Comparison of ENCODE assay signal across 13 cellular contexts in the genomic region with DNA sequence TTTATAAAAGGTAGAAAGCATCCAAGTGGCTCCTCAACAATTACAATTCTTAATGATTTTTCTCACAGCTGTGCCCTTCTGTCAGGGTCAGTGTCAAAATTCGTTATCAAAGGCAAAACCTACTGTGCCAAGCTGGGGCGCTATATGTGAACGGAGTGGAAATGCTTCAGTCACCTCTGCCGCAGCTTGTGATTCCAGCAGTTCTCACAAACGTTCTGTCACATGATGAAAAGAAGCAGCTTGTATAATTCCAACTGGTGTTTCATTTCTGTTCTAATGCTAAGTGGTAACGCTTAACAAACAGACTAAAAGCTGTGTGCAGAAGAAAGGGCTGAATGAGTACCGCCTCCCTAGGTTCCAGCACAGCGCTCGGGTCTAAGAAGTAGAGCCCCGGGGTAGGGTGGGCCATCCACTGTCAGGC. TPM values are rescaled to one million over a fixed set of nuclear protein-coding genes. Genes with fewer than 3 reads are reported as not detected.
DNase-seq lines count a peak whose midpoint lies in the region; ATAC-seq, FAIRE-seq and TF ChIP-seq lines count a peak whose summit lies in the region.
"Had no signal": no experiment of that assay in that cellular context is flagged by ENCODE, and none has a peak within 500 bp of the region (broad histone marks: within the 10 kb centered on the region; RNA-seq: fewer than 3 reads in every experiment).

No MANE protein-coding gene starts in this region.

- in situ Hi-C loops in GM23248 (cut with MboI), result no loop called here
- in situ Hi-C loops in astrocyte of the spinal cord (cut with HindIII; ENCODE audit: low sequenced_read_pairs), result no loop called here
- in situ Hi-C loops in GM13977 (cut with MboI; ENCODE audit: low pct_unique_long_range_greater_than_20kb, low sequenced_read_pairs, unreplicated experiment), result no loop called here

- WGBS in GM23248 (ENCODE audit: low coverage in 1 of 2, low lambda C conversion rate in 2 of 2, missing lambda C conversion rate in 2 of 2), 2 experiments, result 72 to 79% methylated on average over 10 of the region's 10 CpGs
- WGBS in stomach, 5 donors, result 35 to 57% (median 56%) methylated on average over 10 of the region's 10 CpGs

- DNase-seq in GM23248 (no peak), astrocyte of the spinal cord (ENCODE audit: low read depth, low spot score) (peak; percentile 16), left lung (peak in 1 of 2 donors; percentile 24), stomach (no peak), glomerular visceral epithelial cell (ENCODE audit: extremely low spot score) (no peak), D721Med (ENCODE audit: insufficient read length, low spot score) (no peak), GM13977 (ENCODE audit: low spot score) (no peak)
- DNase-seq: activated CD4-positive, alpha-beta memory T cell treated with anti-CD3 and anti-CD28 coated beads for 36 hours; Caco-2; NCI-H1930 had no signal

- H3K9me3 ChIP-seq in GM23248 (ENCODE audit: low read depth), result no peaks in the 10 kb centered on the region
- no peaks in the 10 kb centered on the region for H3K9me3 ChIP-seq in left lung
- H3K9me3 ChIP-seq in stomach, result no peaks in the 10 kb centered on the region
- H3K9me3 ChIP-seq: Caco-2, mucosa of descending colon had no signal

- H3K4me1 ChIP-seq in GM23248 (ENCODE audit: insufficient read depth) (peaks cover 22% of the 10 kb centered on the region), left lung (peaks cover 11 to 21% of the 10 kb centered on the region in 2 donors), stomach (peaks cover 7 to 46% (median 31%) of the 10 kb centered on the region in 4 donors)
- H3K4me1 ChIP-seq: Caco-2 had no signal

- no peak overlapping the region for H3K4me2 ChIP-seq in GM23248 (ENCODE audit: unreplicated experiment)

- no peaks in the 10 kb centered on the region for H4K20me1 ChIP-seq in GM23248 (ENCODE audit: insufficient read depth)

- H3K9ac ChIP-seq in GM23248, result no peak overlapping the region

- H2AFZ ChIP-seq in GM23248, result no peak overlapping the region

- no peaks in the 10 kb centered on the region for H3K9me2 ChIP-seq in GM23248 (ENCODE audit: insufficient read depth)

- H3K27me3 ChIP-seq in GM23248 (replicated peaks; ENCODE audit: insufficient read depth) (no peaks in the 10 kb centered on the region), left lung (no peaks in the 10 kb centered on the region), stomach (no peaks in the 10 kb centered on the region)

- H3K27ac ChIP-seq in GM23248 (peak overlapping the region; percentile 70), left lung (peak overlapping the region; percentile 6 to 56), stomach (peak overlapping the region in 4 of 5 donors; percentile 30 to 79 (median 68))

- H3F3A ChIP-seq in GM23248 (ENCODE audit: insufficient read depth), result peaks cover 55% of the 10 kb centered on the region

- H3K4me3 ChIP-seq in GM23248 (no peak overlapping the region), astrocyte of the spinal cord (ENCODE audit: low read depth, low read length) (no peak overlapping the region), left lung (no peak overlapping the region), stomach (no peak overlapping the region)
- H3K4me3 ChIP-seq: mucosa of descending colon had no signal

- TF ChIP-seq CTCF in astrocyte of the spinal cord (IDR thresholded peaks at IDR 0.05; ENCODE audit: low read depth, low read length) (no peak), left lung (IDR thresholded peaks at IDR 0.05) (no peak), stomach (IDR thresholded peaks at IDR 0.05) (no peak), D721Med (IDR thresholded peaks at IDR 0.05; ENCODE audit: insufficient read depth, missing control alignments) (no peak), GM13977 (IDR thresholded peaks at IDR 0.05; ENCODE audit: extremely low read depth, insufficient read depth, missing control alignments) (no peak)

- H3K36me3 ChIP-seq in GM23248 (ENCODE audit: low read depth), result peaks cover 12% of the 10 kb centered on the region; the same call in 1 of the 2 replicates
- peaks cover 0 to 20% of the 10 kb centered on the region in 2 donors for H3K36me3 ChIP-seq in left lung
- H3K36me3 ChIP-seq in stomach, result peaks cover 4 to 34% (median 31%) of the 10 kb centered on the region in 4 donors

- intact Hi-C loops in left lung (cut with DNase I) (no loop called here), stomach (cut with DNase I; ENCODE audit: low total_unique reads) (no loop called here)

- H3K79me2 ChIP-seq in GM23248 (ENCODE audit: insufficient read depth), result no peaks in the 10 kb centered on the region

- no peak for FAIRE-seq in D721Med (lab: Jason Lieb, UNC)

- ATAC-seq in left lung (no peak), esophagus mucosa (no peak)

- no peak for TF ChIP-seq POLR2A in stomach (IDR thresholded peaks at IDR 0.05)

- no peak for TF ChIP-seq EP300 in stomach (IDR thresholded peaks at IDR 0.05)

RNA-seq across cellular contexts. Expression of gene PLD6, which starts 14.2 kb away (rescaled TPM):
- total RNA-seq in GM23248 (2014; rRNA removed; shearing (Covaris generic)), result 0.65 and 2.0 TPM in 2 replicates
- polyA plus RNA-seq in GM23248 (2016; fragmentation: Nextera tagmentation; extraction: Ambion mirVana), result 0.85 and 1.0 TPM in 2 replicates
- total RNA-seq in left lung, result 1 to 10 TPM; 3.4 to 5.6 TPM
- 1 to 10 TPM in 3 of 5 donors, not detected in 2; 1.1 to 2.8 (median 1.3) TPM for total RNA-seq in stomach
- polyA plus RNA-seq in stomach, result 1 to 10 TPM; 1.2 to 3.0 (median 1.5) TPM
- total RNA-seq in esophagus mucosa, result 0.44 TPM
- total RNA-seq: OCI-LY7 had no signal

RNA-seq across cellular contexts. Expression of gene FLCN, which starts 45.0 kb away (rescaled TPM):
- 12.0 and 21.5 TPM in 2 replicates for total RNA-seq in GM23248 (2014; rRNA removed; shearing (Covaris generic))
- polyA plus RNA-seq in GM23248 (2016; fragmentation: Nextera tagmentation; extraction: Ambion mirVana) (7.3 and 10.0 TPM in 2 replicates), stomach (10 to 100 TPM in 1 of 3 donors, 1 to 10 TPM in 2; 6.9 to 11.8 (median 9.8) TPM)
- total RNA-seq in left lung (10 to 100 TPM; 73.4 to 80.1 TPM), stomach (100 to 1,000 TPM in 2 of 5 donors, 10 to 100 TPM in 3; 41.6 to 378 (median 65.8) TPM), esophagus mucosa (16.5 TPM)
